In the genomic region with DNA sequence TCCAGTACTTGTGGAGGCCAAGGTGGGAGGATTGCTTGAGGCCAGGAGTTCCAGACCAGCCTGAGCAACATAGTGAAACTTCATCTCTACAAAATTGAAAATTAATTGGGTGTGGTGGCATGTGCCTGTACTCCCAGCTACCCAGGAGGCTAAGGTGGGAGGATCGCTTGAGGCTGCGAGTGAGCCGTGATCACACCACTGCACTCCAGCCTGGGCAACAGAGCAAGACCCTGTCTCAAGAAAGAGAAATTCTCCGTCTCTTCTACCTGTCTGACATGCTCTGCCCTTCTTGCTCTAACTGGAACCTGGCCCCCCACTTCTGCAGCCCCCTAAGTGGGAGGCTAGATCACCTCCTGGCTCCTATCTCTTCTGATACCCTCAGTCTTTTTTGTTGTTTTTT, we compare ENCODE assay signal across 19 cellular contexts. TPM values are rescaled to one million over a fixed set of nuclear protein-coding genes. Genes with fewer than 3 reads are reported as not detected.
DNase-seq lines count a peak whose midpoint lies in the region; ATAC-seq and TF ChIP-seq lines count a peak whose summit lies in the region.
"Had no signal": no experiment of that assay in that cellular context is flagged by ENCODE, and none has a peak within 500 bp of the region (broad histone marks: within the 10 kb centered on the region; RNA-seq: fewer than 3 reads in every experiment).

No MANE protein-coding gene starts in this region.

- H3K9me3 Mint-ChIP-seq in T-helper 2 cell treated with Interferon-gamma antibody and Interleukin-4, amounts not matched to agents 5 μg/mL and 100 μg/mL, for 36 hours, result no peaks in the 10 kb centered on the region
- H3K9me3 Mint-ChIP-seq in activated naive CD8-positive, alpha-beta T cell treated with anti-CD3 and anti-CD28 coated beads, Interleukin-2, amount 50 U/mL, for 24 hours, result no peaks in the 10 kb centered on the region
- H3K9me3 Mint-ChIP-seq in neural crest cell (no peaks in the 10 kb centered on the region), GM23338 (no peaks in the 10 kb centered on the region)
- H3K9me3 Mint-ChIP-seq: CD8-positive, alpha-beta T cell had no signal

- TF ChIP-seq POLR2A in IMR-90 (IDR thresholded peaks at IDR 0.05; ENCODE audit: low read depth, low read length), result no peak

- in situ Hi-C loops in IMR-90 (cut with MboI; ENCODE audit: low sequenced_read_pairs), result loop anchor here (10.0 to 25.0 kb wide), 2 partner anchors 298 to 389 kb away; no protein-coding TSS in a partner anchor

- no peak overlapping the region for H3K4me3 ChIP-seq in IMR-90 (ENCODE audit: insufficient read depth, low read depth, low read length)
- H3K4me3 ChIP-seq in GM23338, result no peak overlapping the region
- H3K4me3 ChIP-seq: BLaER1 treated with 17β-estradiol and CSF1 and Interleukin-3, amounts not matched to agents 10 nM and 100 nM; GM12878; HAP-1 had no signal

- H3K9ac ChIP-seq in IMR-90 (ENCODE audit: low read depth, low read length), result no peak overlapping the region
- H3K9ac ChIP-seq: BLaER1 treated with 17β-estradiol and CSF1 and Interleukin-3, amounts not matched to agents 10 nM and 100 nM had no signal

- H3F3A ChIP-seq in GM23338 (replicated peaks; ENCODE audit: low read depth), result peaks cover 2% of the 10 kb centered on the region; the same call in 1 of the 2 replicates

- intact Hi-C loops in IMR-90 (cut with micrococcal nuclease), result no loop called here

- no peaks in the 10 kb centered on the region for H3K9me2 ChIP-seq in GM23338 (ENCODE audit: insufficient read depth)

- no peaks in the 10 kb centered on the region; the same call in 1 of the 2 replicates for H4K20me1 ChIP-seq in IMR-90 (ENCODE audit: insufficient read depth, low read length)
- peaks cover 19% of the 10 kb centered on the region for H4K20me1 ChIP-seq in GM23338 (replicated peaks; ENCODE audit: insufficient read depth)

- H3K4ac ChIP-seq in IMR-90 (ENCODE audit: low read depth, low read length), result no peak overlapping the region

- BruUV-seq in IMR-90 (replicated peaks; lab: Mats Ljungman, UMichigan), result no TSS peak

- peaks cover 0 to 19% of the 10 kb centered on the region in 2 experiments; a peak in 3 of 4 replicates for H3K79me1 ChIP-seq in IMR-90 (ENCODE audit: low read depth in 1 of 2, low read length in 2 of 2)

- no peaks in the 10 kb centered on the region for H3K9me3 ChIP-seq in IMR-90 (ENCODE audit: control insufficient read depth, insufficient read depth, low read length)
- H3K9me3 ChIP-seq: BLaER1 treated with 17β-estradiol and CSF1 and Interleukin-3, amounts not matched to agents 10 nM and 100 nM; HAP-1 had no signal

- no peaks in the 10 kb centered on the region for H3K27me3 ChIP-seq in IMR-90 (ENCODE audit: control insufficient read depth, insufficient read depth, low read length)
- no peaks in the 10 kb centered on the region for H3K27me3 ChIP-seq in GM23338 (ENCODE audit: insufficient read depth)
- H3K27me3 ChIP-seq: BLaER1 treated with 17β-estradiol and CSF1 and Interleukin-3, amounts not matched to agents 10 nM and 100 nM had no signal

- CTCF ChIA-PET in IMR-90 (lab: Yijun Ruan, JAX), result no interaction called here

- no peak overlapping the region for H3K56ac ChIP-seq in IMR-90 (ENCODE audit: extremely low read depth, insufficient read depth, low read length)

- H3K27ac ChIP-seq in IMR-90 (ENCODE audit: insufficient read depth, low read length) (no peak overlapping the region), GM23338 (ENCODE audit: low read depth) (no peak overlapping the region)
- H3K27ac ChIP-seq: 22Rv1; BLaER1 treated with 17β-estradiol and CSF1 and Interleukin-3, amounts not matched to agents 10 nM and 100 nM had no signal

- 0 out of 2 replicates have a peak, but pooled peaks cover 2% of the 10 kb centered on the region for H3K79me2 ChIP-seq in GM23338 (replicated peaks; ENCODE audit: insufficient read depth)

- H3K9me1 ChIP-seq in IMR-90 (ENCODE audit: insufficient read depth, low read length), result no peaks in the 10 kb centered on the region

- peaks cover 58% of the 10 kb centered on the region for H3K36me3 Mint-ChIP-seq in T-helper 2 cell treated with Interferon-gamma antibody and Interleukin-4, amounts not matched to agents 5 μg/mL and 100 μg/mL, for 36 hours (ENCODE audit: low read depth)
- peaks cover 47% of the 10 kb centered on the region for H3K36me3 Mint-ChIP-seq in activated naive CD8-positive, alpha-beta T cell treated with anti-CD3 and anti-CD28 coated beads, Interleukin-2, amount 50 U/mL, for 24 hours (ENCODE audit: low read depth)
- H3K36me3 Mint-ChIP-seq in neural crest cell (ENCODE audit: low read depth) (peaks cover 8% of the 10 kb centered on the region), GM23338 (ENCODE audit: low read depth) (peaks cover 96% of the 10 kb centered on the region)

- 100% methylated on average over 3 of the region's 4 CpGs; no CpG with 5 or more reads in 1 of the 2 experiments for WGBS in IMR-90 (ENCODE audit: extremely low coverage in 2 of 2, insufficient read length in 1 of 2), 2 experiments

- H4K5ac ChIP-seq in IMR-90 (ENCODE audit: low read depth, low read length), result no peak overlapping the region

- H3K14ac ChIP-seq in IMR-90 (replicated peaks; ENCODE audit: low read depth, low read length), result no peak overlapping the region

- peaks cover 58% of the 10 kb centered on the region for H3K36me3 ChIP-seq in IMR-90 (ENCODE audit: control insufficient read depth, insufficient read depth, low read length)
- H3K36me3 ChIP-seq in GM23338 (ENCODE audit: insufficient read depth), result peaks cover 50% of the 10 kb centered on the region

- no peak overlapping the region for H2BK120ac ChIP-seq in IMR-90 (ENCODE audit: low read depth, low read length)

- ATAC-seq in IMR-90 (ENCODE audit: low read depth) (no peak), GM23338 (no peak)
- ATAC-seq in activated naive CD8-positive, alpha-beta T cell treated with anti-CD3 and anti-CD28 coated beads, Interleukin-2, amount 50 U/mL, for 24 hours, result no peak
- ATAC-seq: CD8-positive, alpha-beta T cell; GM12878 had no signal

- H3K4me3 Mint-ChIP-seq in T-helper 2 cell treated with Interferon-gamma antibody and Interleukin-4, amounts not matched to agents 5 μg/mL and 100 μg/mL, for 36 hours, result no peak overlapping the region
- no peak overlapping the region for H3K4me3 Mint-ChIP-seq in activated naive CD8-positive, alpha-beta T cell treated with anti-CD3 and anti-CD28 coated beads, Interleukin-2, amount 50 U/mL, for 24 hours
- H3K4me3 Mint-ChIP-seq in neural crest cell (peak overlapping the region; percentile 50), GM23338 (no peak overlapping the region; the same call in 2 of the 3 replicates)
- H3K4me3 Mint-ChIP-seq: B cell; CD8-positive, alpha-beta T cell had no signal

- peak overlapping the region; percentile 54 for H3K27ac Mint-ChIP-seq in T-helper 2 cell treated with Interferon-gamma antibody and Interleukin-4, amounts not matched to agents 5 μg/mL and 100 μg/mL, for 36 hours
- H3K27ac Mint-ChIP-seq in activated naive CD8-positive, alpha-beta T cell treated with anti-CD3 and anti-CD28 coated beads, Interleukin-2, amount 50 U/mL, for 24 hours, result peak overlapping the region; percentile 29
- H3K27ac Mint-ChIP-seq in neural crest cell (ENCODE audit: unreplicated experiment) (no peak overlapping the region), GM23338 (no peak overlapping the region)
- H3K27ac Mint-ChIP-seq: B cell; CD8-positive, alpha-beta T cell had no signal

- no peak for DNase-seq in T-helper 2 cell treated with Interferon-gamma antibody and Interleukin-4, amounts not matched to agents 5 μg/mL and 100 μg/mL, for 36 hours (ENCODE audit: low spot score)
- DNase-seq in T-helper 2 cell (no peak), IMR-90 (no peak), neural crest cell (ENCODE audit: low read depth, low spot score) (no peak), GM23338 (ENCODE audit: low spot score) (no peak), COLO829 (ENCODE audit: low spot score) (no peak)
- DNase-seq in activated naive CD8-positive, alpha-beta T cell treated with anti-CD3 and anti-CD28 coated beads, Interleukin-2, amount 50 U/mL, for 24 hours, result no peak
- DNase-seq: CD8-positive, alpha-beta T cell; COR-L47; DMS 273 treated with DMSO at 0.1 percent for 48 hours; DMS53; DND-41; EL had no signal

- dilution Hi-C loops in IMR-90 (cut with HindIII; ENCODE audit: low sequenced_read_pairs, unreplicated experiment), result no loop called here

- TF ChIP-seq CTCF in IMR-90 (conservative IDR thresholded peaks at IDR 0.05; ENCODE audit: low read depth, low read length) (no peak), neural crest cell (conservative IDR thresholded peaks at IDR 0.05) (no peak), GM23338 (conservative IDR thresholded peaks at IDR 0.05; ENCODE audit: low read depth in 2 of 2) (no peak)

- H3K4me2 ChIP-seq in IMR-90 (ENCODE audit: low read depth, low read length) (no peak overlapping the region), GM23338 (no peak overlapping the region)
- H3K4me2 ChIP-seq: BLaER1 treated with 17β-estradiol and CSF1 and Interleukin-3, amounts not matched to agents 10 nM and 100 nM had no signal

- TF ChIP-seq RAD21 in IMR-90 (IDR thresholded peaks at IDR 0.05; ENCODE audit: low read length), result no peak

- peaks cover 9% of the 10 kb centered on the region for H3K4me1 Mint-ChIP-seq in T-helper 2 cell treated with Interferon-gamma antibody and Interleukin-4, amounts not matched to agents 5 μg/mL and 100 μg/mL, for 36 hours (ENCODE audit: low read depth)
- H3K4me1 Mint-ChIP-seq in activated naive CD8-positive, alpha-beta T cell treated with anti-CD3 and anti-CD28 coated beads, Interleukin-2, amount 50 U/mL, for 24 hours, result peaks cover 6% of the 10 kb centered on the region
- H3K4me1 Mint-ChIP-seq in neural crest cell, result no peaks in the 10 kb centered on the region
- H3K4me1 Mint-ChIP-seq in GM23338, result peaks cover 10% of the 10 kb centered on the region; the same call in 1 of the 3 replicates
- H3K4me1 Mint-ChIP-seq: B cell had no signal

- H2AFZ ChIP-seq in IMR-90 (replicated peaks; ENCODE audit: low read length, poor library complexity) (no peak overlapping the region), GM23338 (no peak overlapping the region)

- H2AK5ac ChIP-seq in IMR-90 (ENCODE audit: low read depth, low read length), result no peak overlapping the region

- peak overlapping the region; percentile 55 for H2AK9ac ChIP-seq in IMR-90 (replicated peaks; ENCODE audit: low read depth, low read length, poor library complexity)

- no peak overlapping the region for H2BK5ac ChIP-seq in IMR-90 (ENCODE audit: low read depth, low read length, poor library complexity, severe bottlenecking)

- no peak overlapping the region for H2BK20ac ChIP-seq in IMR-90 (ENCODE audit: low read depth, low read length)

- no peak overlapping the region for H4K91ac ChIP-seq in IMR-90 (ENCODE audit: insufficient read depth, low read depth, low read length)

- no peak overlapping the region for H4K8ac ChIP-seq in IMR-90 (ENCODE audit: low read depth in 2 of 2, low read length in 2 of 2)

- no peaks in the 10 kb centered on the region for H3K27me3 Mint-ChIP-seq in T-helper 2 cell treated with Interferon-gamma antibody and Interleukin-4, amounts not matched to agents 5 μg/mL and 100 μg/mL, for 36 hours (ENCODE audit: low read depth)
- no peaks in the 10 kb centered on the region for H3K27me3 Mint-ChIP-seq in activated naive CD8-positive, alpha-beta T cell treated with anti-CD3 and anti-CD28 coated beads, Interleukin-2, amount 50 U/mL, for 24 hours
- no peaks in the 10 kb centered on the region for H3K27me3 Mint-ChIP-seq in neural crest cell (ENCODE audit: low read depth)
- peaks cover 6% of the 10 kb centered on the region for H3K27me3 Mint-ChIP-seq in GM23338 (ENCODE audit: insufficient read depth, low read depth, poor library complexity)
- H3K27me3 Mint-ChIP-seq: B cell had no signal

- no peak overlapping the region for H3K23ac ChIP-seq in IMR-90 (ENCODE audit: low read depth, low read length)

- H3K4me1 ChIP-seq in IMR-90 (ENCODE audit: control insufficient read depth, insufficient read depth, low read length) (no peaks in the 10 kb centered on the region), GM23338 (ENCODE audit: insufficient read depth) (no peaks in the 10 kb centered on the region; the same call in 1 of the 2 replicates)

- no peak overlapping the region for H3K18ac ChIP-seq in IMR-90 (ENCODE audit: low read depth, low read length)

- H2BK15ac ChIP-seq in IMR-90 (ENCODE audit: low read depth, low read length), result no peak overlapping the region

- POLR2A ChIA-PET in IMR-90 (lab: Charles Lee; ENCODE audit: unreplicated experiment), result no interaction called here

RNA-seq across cellular contexts. Expression of a gene that starts 7.4 kb away (rescaled TPM):
- total RNA-seq in IMR-90 (2012; rRNA removed) (965 and 1,137 TPM in 2 replicates), neural crest cell (255 TPM in 2 replicates)
- polyA plus RNA-seq in IMR-90 (2012; rRNA removed) (524 and 575 TPM in 2 replicates), GM23338 (2016; fragmentation: Nextera tagmentation; extraction: Ambion mirVana) (215 and 226 TPM in 2 replicates)
- polyA plus RNA-seq in IMR-90 (2012; cell fraction: cytosol; rRNA removed), result 561 and 960 TPM in 2 replicates
- polyA plus RNA-seq in IMR-90 (2012; cell fraction: nucleus; rRNA removed; ENCODE audit: low replicate concordance), result 263 and 486 TPM in 2 replicates
- total RNA-seq in GM23338 (2014; rRNA removed; shearing (Covaris generic)), result 509 and 527 TPM in 2 replicates

RNA-seq across cellular contexts. Expression of a gene that starts 8.6 kb away (rescaled TPM):
- total RNA-seq in IMR-90 (2012; rRNA removed) (not detected in 2 replicates), neural crest cell (1.5 and 3.4 TPM in 2 replicates)
- polyA plus RNA-seq in IMR-90 (2012; rRNA removed) (0.16 and 0.22 TPM in 2 replicates), GM23338 (2016; fragmentation: Nextera tagmentation; extraction: Ambion mirVana) (42.8 and 44.6 TPM in 2 replicates)
- polyA plus RNA-seq in IMR-90 (2012; cell fraction: cytosol; rRNA removed), result 0.04 and 0.38 TPM in 2 replicates
- 1.5 and 1.7 TPM in 2 replicates for polyA plus RNA-seq in IMR-90 (2012; cell fraction: nucleus; rRNA removed; ENCODE audit: low replicate concordance)
- total RNA-seq in GM23338 (2014; rRNA removed; shearing (Covaris generic)), result 7.7 and 11.8 TPM in 2 replicates
- total RNA-seq: G401 had no signal

RNA-seq across cellular contexts. Expression of a gene that starts 21.0 kb away (rescaled TPM):
- 614 and 659 TPM in 2 replicates for total RNA-seq in IMR-90 (2012; rRNA removed)
- polyA plus RNA-seq in IMR-90 (2012; rRNA removed), result 497 and 541 TPM in 2 replicates
- 291 and 549 TPM in 2 replicates for polyA plus RNA-seq in IMR-90 (2012; cell fraction: cytosol; rRNA removed)
- 608 and 1,383 TPM in 2 replicates for polyA plus RNA-seq in IMR-90 (2012; cell fraction: nucleus; rRNA removed; ENCODE audit: low replicate concordance)
- 324 and 335 TPM in 2 replicates for total RNA-seq in neural crest cell
- 379 and 427 TPM in 2 replicates for total RNA-seq in GM23338 (2014; rRNA removed; shearing (Covaris generic))
- polyA plus RNA-seq in GM23338 (2016; fragmentation: Nextera tagmentation; extraction: Ambion mirVana), result 54.6 and 68.9 TPM in 2 replicates

Comparison
In these comparisons a context has a peak if more than half of its experiments do, and no peak if none do; other contexts are left out.
1. H3K27ac Mint-ChIP-seq: peak in T-helper 2 cell treated with Interferon-gamma antibody and Interleukin-4, amounts not matched to agents 5 μg/mL and 100 μg/mL, for 36 hours (single experiment) and activated naive CD8-positive, alpha-beta T cell treated with anti-CD3 and anti-CD28 coated beads, Interleukin-2, amount 50 U/mL, for 24 hours (single experiment); none in neural crest cell (single experiment) and GM23338 (single experiment).